Comparison of ENCODE assay signal across 35 cellular contexts in the genomic region with DNA sequence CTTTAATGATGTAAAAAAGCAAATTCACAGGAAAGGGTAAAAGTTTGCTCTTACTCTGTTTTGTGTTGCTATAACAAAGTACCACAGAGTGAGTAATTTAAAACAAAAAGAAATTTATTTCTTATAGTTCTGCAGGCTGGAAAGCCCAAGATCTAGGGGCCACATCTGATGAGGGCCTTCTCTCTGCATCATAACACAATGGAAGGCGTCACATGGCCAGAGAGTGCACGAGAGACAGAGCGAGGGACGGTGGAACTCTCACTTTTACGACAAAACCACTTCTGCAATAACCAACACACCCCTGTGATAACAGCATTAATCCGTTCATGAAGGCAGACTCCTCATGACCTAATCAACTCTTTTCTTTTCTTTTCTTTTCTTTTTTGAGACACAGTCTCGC. TPM values are rescaled to one million over a fixed set of nuclear protein-coding genes. Genes with fewer than 3 reads are reported as not detected.
A peak's percentile ranks its signal among the peaks of the same experiment; 100 is the strongest.
DNase-seq lines count a peak whose midpoint lies in the region; ATAC-seq and TF ChIP-seq lines count a peak whose summit lies in the region.
"Had no signal": no experiment of that assay in that cellular context is flagged by ENCODE, and none has a peak within 500 bp of the region (broad histone marks: within the 10 kb centered on the region; RNA-seq: fewer than 3 reads in every experiment).

No MANE protein-coding gene starts in this region.

- in situ Hi-C loops in mammary epithelial cell (cut with MboI; ENCODE audit: low sequenced_read_pairs in 2 of 2) = no loop called here

- no peak for DNase-seq in activated CD4-positive, CD25-positive, alpha-beta regulatory T cell (lab: John Stamatoyannopoulos, UW)
- no peak for DNase-seq in CD4-positive, CD25-positive, alpha-beta regulatory T cell
- no peak for DNase-seq in activated CD4-positive, alpha-beta memory T cell treated with anti-CD3 and anti-CD28 coated beads, Interleukin-2, amount 10 ng/mL, durations not matched to agents 7 days and 5 days
- DNase-seq in central memory CD4-positive, alpha-beta T cell = peak; percentile 33
- DNase-seq in omental fat pad (ENCODE audit: low spot score) (no peak), NCI-H2171 treated with DMSO at 0.1 percent for 48 hours (lab: John Stamatoyannopoulos, UW) (no peak), mammary epithelial cell (no peak)
- DNase-seq: 8988T; activated CD4-positive, alpha-beta T cell treated with anti-CD3 and anti-CD28 coated beads for 48 hours; activated gamma-delta T cell treated with Interleukin-2 at 50 U/mL for 16 hours; anterior cingulate cortex; C1 segment of cervical spinal cord; DND-41; gastrocnemius medialis; GF-D8; H9; KBM-7; midbrain; natural killer cell; NCI-H1105; NCI-H2029; NCI-H2227 treated with DMSO at 0.1 percent for 48 hours; NCI-H69; occipital lobe; PC-9; sigmoid colon; stimulated activated CD4-positive, alpha-beta T cell treated with anti-CD3 and anti-CD28 coated beads, Interleukin-12 subunit alpha, Interleukin-12 subunit beta, amount 100 ng/mL, for 4 hours; stimulated activated CD4-positive, alpha-beta T cell treated with anti-CD3 and anti-CD28 coated beads, Interleukin-4, amount 100 ng/mL, for 24 hours; trophoblast cell had no signal

- H3K79me2 ChIP-seq in mammary epithelial cell (ENCODE audit: insufficient read depth, low read length) = no peaks in the 10 kb centered on the region

- H3K9me3 Mint-ChIP-seq in CD4-positive, CD25-positive, alpha-beta regulatory T cell = no peaks in the 10 kb centered on the region
- H3K9me3 Mint-ChIP-seq in activated CD4-positive, alpha-beta memory T cell treated with anti-CD3 and anti-CD28 coated beads, Interleukin-2, amount 10 ng/mL, durations not matched to agents 7 days and 5 days = no peaks in the 10 kb centered on the region
- H3K9me3 Mint-ChIP-seq: H9, natural killer cell had no signal

- H3K27me3 ChIP-seq in CD4-positive, CD25-positive, alpha-beta regulatory T cell (ENCODE audit: control insufficient read depth, insufficient read depth, low read length) = no peaks in the 10 kb centered on the region
- peaks cover 4% of the 10 kb centered on the region for H3K27me3 ChIP-seq in mammary epithelial cell (ENCODE audit: insufficient read depth, low read length)

- no peak overlapping the region for H3K4me3 ChIP-seq in CD4-positive, CD25-positive, alpha-beta regulatory T cell (ENCODE audit: low read depth, low read length)
- H3K4me3 ChIP-seq in mammary epithelial cell (replicated peaks in 1 of 3; ENCODE audit: insufficient read depth in 1 of 3, low read depth in 2 of 3, low read length in 3 of 3) = no peak overlapping the region
- H3K4me3 ChIP-seq: gastrocnemius medialis, PC-9, sigmoid colon, SK-N-MC had no signal

- H4K20me1 ChIP-seq in mammary epithelial cell (ENCODE audit: insufficient read depth, low read length) = no peaks in the 10 kb centered on the region

- no peak overlapping the region for H3K4me2 ChIP-seq in mammary epithelial cell (ENCODE audit: insufficient read depth, low read depth, low read length)
- H3K4me2 ChIP-seq: PC-9 had no signal

- H3K4me3 Mint-ChIP-seq in CD4-positive, CD25-positive, alpha-beta regulatory T cell = peak overlapping the region in 3 of 4 donors; percentile 17 to 84 (median 28)
- no peak overlapping the region for H3K4me3 Mint-ChIP-seq in activated CD4-positive, alpha-beta memory T cell treated with anti-CD3 and anti-CD28 coated beads, Interleukin-2, amount 10 ng/mL, durations not matched to agents 7 days and 5 days
- H3K4me3 Mint-ChIP-seq: H9, natural killer cell had no signal

- H3K27ac Mint-ChIP-seq in CD4-positive, CD25-positive, alpha-beta regulatory T cell = peak overlapping the region in 2 of 3 donors; percentile 75 to 88
- peak overlapping the region; percentile 38 for H3K27ac Mint-ChIP-seq in activated CD4-positive, alpha-beta memory T cell treated with anti-CD3 and anti-CD28 coated beads, Interleukin-2, amount 10 ng/mL, durations not matched to agents 7 days and 5 days
- H3K27ac Mint-ChIP-seq: H9, natural killer cell had no signal

- CTCF ChIA-PET in activated CD4-positive, alpha-beta memory T cell treated with anti-CD3 and anti-CD28 coated beads, Interleukin-2, amount 10 ng/mL, durations not matched to agents 7 days and 5 days (lab: Charles Lee) = no interaction called here
- CTCF ChIA-PET in mammary epithelial cell (lab: Charles Lee; ENCODE audit: low non-redundant PET) = no interaction called here

- no peak overlapping the region for H3K27ac ChIP-seq in CD4-positive, CD25-positive, alpha-beta regulatory T cell (ENCODE audit: insufficient read depth, low read length, poor library complexity, severe bottlenecking)
- H3K27ac ChIP-seq in mammary epithelial cell (ENCODE audit: insufficient read depth, low read depth, low read length) = no peak overlapping the region
- H3K27ac ChIP-seq: gastrocnemius medialis, PC-9, sigmoid colon, SK-N-MC had no signal

- no peak overlapping the region for H3K9ac ChIP-seq in mammary epithelial cell (ENCODE audit: insufficient read depth, low read length)

- peaks cover 20 to 82% (median 55%) of the 10 kb centered on the region in 4 donors for H3K4me1 Mint-ChIP-seq in CD4-positive, CD25-positive, alpha-beta regulatory T cell
- peaks cover 80% of the 10 kb centered on the region for H3K4me1 Mint-ChIP-seq in activated CD4-positive, alpha-beta memory T cell treated with anti-CD3 and anti-CD28 coated beads, Interleukin-2, amount 10 ng/mL, durations not matched to agents 7 days and 5 days

- ATAC-seq in activated CD4-positive, CD25-positive, alpha-beta regulatory T cell treated with anti-CD3 and anti-CD28 coated beads, Interleukin-2, amount 50 U/mL, for 24 hours = peak; percentile 22 to 25
- ATAC-seq in CD4-positive, CD25-positive, alpha-beta regulatory T cell (ENCODE audit: low read depth in 2 of 2) = no peak
- no peak for ATAC-seq in omental fat pad (ENCODE audit: low FRiP score)
- ATAC-seq: gastrocnemius medialis had no signal

- no peaks in the 10 kb centered on the region for H3K27me3 Mint-ChIP-seq in CD4-positive, CD25-positive, alpha-beta regulatory T cell
- H3K27me3 Mint-ChIP-seq in activated CD4-positive, alpha-beta memory T cell treated with anti-CD3 and anti-CD28 coated beads, Interleukin-2, amount 10 ng/mL, durations not matched to agents 7 days and 5 days = no peaks in the 10 kb centered on the region

- dilution Hi-C loops in mammary epithelial cell (cut with HindIII; ENCODE audit: low sequenced_read_pairs) = no loop called here

- 94% methylated on average over 7 of the region's 7 CpGs for WGBS in mammary epithelial cell (ENCODE audit: low coverage, missing lambda C conversion rate)

- TF ChIP-seq CTCF in omental fat pad (IDR thresholded peaks at IDR 0.05) = no peak
- TF ChIP-seq CTCF in mammary epithelial cell (conservative IDR thresholded peaks at IDR 0.05 in 1 of 2, IDR thresholded peaks at IDR 0.05 in 1 of 2; ENCODE audit: extremely low read depth in 1 of 2, insufficient read depth in 1 of 2, low read depth in 1 of 2, low read length in 2 of 2) = no peak

- no TSS peak for BruUV-seq in mammary epithelial cell (replicated peaks; lab: Mats Ljungman, UMichigan)

- intact Hi-C loops in mammary epithelial cell (cut with micrococcal nuclease) = no loop called here

- peaks cover 39% of the 10 kb centered on the region for H3K4me1 ChIP-seq in CD4-positive, CD25-positive, alpha-beta regulatory T cell (ENCODE audit: control insufficient read depth, insufficient read depth, low read length, poor library complexity, severe bottlenecking)
- peaks cover 4% of the 10 kb centered on the region for H3K4me1 ChIP-seq in mammary epithelial cell (ENCODE audit: insufficient read depth, low read length)

- POLR2A ChIA-PET in activated CD4-positive, alpha-beta memory T cell treated with anti-CD3 and anti-CD28 coated beads, Interleukin-2, amount 10 ng/mL, durations not matched to agents 7 days and 5 days (lab: Charles Lee) = interaction anchor here (2.5 kb wide), 1 partner anchor 40 kb away, joined by 9 read pairs; no protein-coding TSS in a partner anchor

- H3K9me3 ChIP-seq in CD4-positive, CD25-positive, alpha-beta regulatory T cell (ENCODE audit: control insufficient read depth in 2 of 2, low read length in 2 of 2) = no peaks in the 10 kb centered on the region
- no peaks in the 10 kb centered on the region for H3K9me3 ChIP-seq in mammary epithelial cell (replicated peaks; ENCODE audit: insufficient read depth, low read length)
- H3K9me3 ChIP-seq: gastrocnemius medialis, sigmoid colon had no signal

- H3K36me3 ChIP-seq in CD4-positive, CD25-positive, alpha-beta regulatory T cell (ENCODE audit: control insufficient read depth, insufficient read depth, low read length) = peaks cover 26% of the 10 kb centered on the region
- H3K36me3 ChIP-seq in mammary epithelial cell (ENCODE audit: insufficient read depth, low read length) = no peaks in the 10 kb centered on the region
- H3K36me3 ChIP-seq: gastrocnemius medialis, sigmoid colon had no signal

- no peak overlapping the region for H2AFZ ChIP-seq in mammary epithelial cell (ENCODE audit: low read depth, low read length)
- H2AFZ ChIP-seq: PC-9 had no signal

- peaks cover 35% of the 10 kb centered on the region for H3K36me3 Mint-ChIP-seq in CD4-positive, CD25-positive, alpha-beta regulatory T cell
- peaks cover 55% of the 10 kb centered on the region for H3K36me3 Mint-ChIP-seq in activated CD4-positive, alpha-beta memory T cell treated with anti-CD3 and anti-CD28 coated beads, Interleukin-2, amount 10 ng/mL, durations not matched to agents 7 days and 5 days (ENCODE audit: low read depth)
- H3K36me3 Mint-ChIP-seq: natural killer cell had no signal

RNA-seq across cellular contexts. Expression of gene CD6, which starts 31.1 kb away (rescaled TPM):
- 398 TPM for total RNA-seq in CD4-positive, CD25-positive, alpha-beta regulatory T cell
- 100 to 1,000 TPM; 108 to 188 (median 130) TPM for polyA plus RNA-seq in CD4-positive, CD25-positive, alpha-beta regulatory T cell
- 100 to 1,000 TPM; 293 to 299 TPM for total RNA-seq in activated CD4-positive, alpha-beta memory T cell treated with anti-CD3 and anti-CD28 coated beads, Interleukin-2, amount 10 ng/mL, durations not matched to agents 7 days and 5 days
- total RNA-seq in omental fat pad = 1 to 10 TPM in 3 of 4 donors, under 1 TPM in 1; 0.79 to 6.5 (median 2.2) TPM
- not detected for total RNA-seq in mammary epithelial cell
- polyA plus RNA-seq in mammary epithelial cell = not detected
- not detected for polyA minus RNA-seq in mammary epithelial cell
- total RNA-seq: bronchial epithelial cell, fibroblast of lung, H9, MCF 10A, pulmonary artery endothelial cell had no signal
- polyA plus RNA-seq: fibroblast of lung had no signal

RNA-seq across cellular contexts. Expression of gene SLC15A3, which starts 50.6 kb away (rescaled TPM):
- 1.0 TPM for total RNA-seq in CD4-positive, CD25-positive, alpha-beta regulatory T cell
- polyA plus RNA-seq in CD4-positive, CD25-positive, alpha-beta regulatory T cell = under 1 TPM in 1 of 4 donors, not detected in 3; 0.43 TPM
- 1 to 10 TPM in 1 of 2 experiments, under 1 TPM in 1; 0.28 to 1.0 TPM for total RNA-seq in activated CD4-positive, alpha-beta memory T cell treated with anti-CD3 and anti-CD28 coated beads, Interleukin-2, amount 10 ng/mL, durations not matched to agents 7 days and 5 days
- total RNA-seq in omental fat pad (10 to 100 TPM; 17.6 to 56.0 (median 32.3) TPM), mammary epithelial cell (under 1 TPM; 0.16 to 0.17 TPM)
- polyA plus RNA-seq in mammary epithelial cell = 0.07 TPM
- not detected for polyA minus RNA-seq in mammary epithelial cell
- total RNA-seq: MCF 10A had no signal

Comparison
In these comparisons a context has a peak if more than half of its experiments do, and no peak if none do; other contexts are left out.
1. ATAC-seq: peak in activated CD4-positive, CD25-positive, alpha-beta regulatory T cell treated with anti-CD3 and anti-CD28 coated beads, Interleukin-2, amount 50 U/mL, for 24 hours (2 of 2); none in CD4-positive, CD25-positive, alpha-beta regulatory T cell (0 of 2) and omental fat pad (single experiment).
2. RNA of gene CD6, which starts 31.1 kb away (total RNA-seq): 398 TPM in CD4-positive, CD25-positive, alpha-beta regulatory T cell (single experiment) and 293 to 299 TPM in activated CD4-positive, alpha-beta memory T cell treated with anti-CD3 and anti-CD28 coated beads, Interleukin-2, amount 10 ng/mL, durations not matched to agents 7 days and 5 days; 0.79 to 6.5 TPM in omental fat pad and not detected in mammary epithelial cell; every median in the first group is over 10 times any median in the second.